8 cellular contexts compared by ENCODE assay signal in genomic region chr17:4998027-4998665, GRCh38. TPM values are rescaled to one million over a fixed set of nuclear protein-coding genes. Genes with fewer than 3 reads are reported as not detected.
DNase-seq lines count a peak whose midpoint lies in the region; ATAC-seq and TF ChIP-seq lines count a peak whose summit lies in the region.

No MANE protein-coding gene starts in this region.

- TF ChIP-seq POLR2A in tibial nerve (IDR thresholded peaks at IDR 0.05), result peak in 1 of 2 donors; percentile 49

- no peaks in the 10 kb centered on the region for H3F3A ChIP-seq in OCI-LY1 (ENCODE audit: insufficient read depth, low read length)

- TF ChIP-seq CTCF in OCI-LY1 (IDR thresholded peaks at IDR 0.05; ENCODE audit: low read length) (no peak), lung (IDR thresholded peaks at IDR 0.05; ENCODE audit: control extremely low read depth, extremely low read depth) (no peak), tibial nerve (IDR thresholded peaks at IDR 0.05) (no peak)

- peak in 1 of 2 donors; percentile 1 for ATAC-seq in CD4-positive, CD25-positive, alpha-beta regulatory T cell (ENCODE audit: low read depth in 2 of 2)
- ATAC-seq in GM21717 (IDR thresholded peaks at IDR 0.05; ENCODE audit: unreplicated experiment), result peak; percentile 10
- ATAC-seq in lung (ENCODE audit: insufficient read depth, low FRiP score), result peak; percentile 2
- ATAC-seq in GM21786 (IDR thresholded peaks at IDR 0.05; ENCODE audit: unreplicated experiment), result no peak

- H3K79me2 ChIP-seq in OCI-LY1 (ENCODE audit: insufficient read depth, low read length), result no peaks in the 10 kb centered on the region

- no peaks in the 10 kb centered on the region for H4K20me1 ChIP-seq in OCI-LY1 (ENCODE audit: insufficient read depth, low read length)

- H3K27me3 ChIP-seq in CD4-positive, CD25-positive, alpha-beta regulatory T cell (ENCODE audit: control insufficient read depth, insufficient read depth, low read length), result no peaks in the 10 kb centered on the region
- H3K27me3 ChIP-seq in OCI-LY1 (ENCODE audit: insufficient read depth, low read length) (no peaks in the 10 kb centered on the region), lung (ENCODE audit: control insufficient read depth, insufficient read depth) (no peaks in the 10 kb centered on the region), tibial nerve (no peaks in the 10 kb centered on the region)

- H3K36me3 Mint-ChIP-seq in CD4-positive, CD25-positive, alpha-beta regulatory T cell, result peaks cover 10% of the 10 kb centered on the region
- H3K36me3 Mint-ChIP-seq in dendritic cell treated with granulocyte-macrophage colony-stimulating factor and Interleukin-4, amounts not matched to agents 40 ng/mL and 50 ng/mL, for 4 days (ENCODE audit: low read depth), result peaks cover 54% of the 10 kb centered on the region

- WGBS in lung, 2 donors, result 1 to 3% methylated on average over 44 to 55 of the region's 55 CpGs
- 1% methylated on average over 53 to 55 of the region's 55 CpGs for WGBS in tibial nerve, 2 donors

- intact Hi-C loops in dendritic cell treated with granulocyte-macrophage colony-stimulating factor and Interleukin-4, amounts not matched to agents 40 ng/mL and 50 ng/mL, for 4 days (cut with micrococcal nuclease), result no loop called here

- H3K9me3 Mint-ChIP-seq in CD4-positive, CD25-positive, alpha-beta regulatory T cell, result no peaks in the 10 kb centered on the region
- H3K9me3 Mint-ChIP-seq in dendritic cell treated with granulocyte-macrophage colony-stimulating factor and Interleukin-4, amounts not matched to agents 40 ng/mL and 50 ng/mL, for 4 days, result no peaks in the 10 kb centered on the region

- H3K27ac Mint-ChIP-seq in CD4-positive, CD25-positive, alpha-beta regulatory T cell, result peak overlapping the region in 2 of 3 donors; percentile 69 to 87
- peak overlapping the region; percentile 89 for H3K27ac Mint-ChIP-seq in dendritic cell treated with granulocyte-macrophage colony-stimulating factor and Interleukin-4, amounts not matched to agents 40 ng/mL and 50 ng/mL, for 4 days

- peaks cover 0 to 36% (median 10%) of the 10 kb centered on the region in 4 donors for H3K4me1 Mint-ChIP-seq in CD4-positive, CD25-positive, alpha-beta regulatory T cell
- H3K4me1 Mint-ChIP-seq in dendritic cell treated with granulocyte-macrophage colony-stimulating factor and Interleukin-4, amounts not matched to agents 40 ng/mL and 50 ng/mL, for 4 days (ENCODE audit: low read depth), result peaks cover 38% of the 10 kb centered on the region

- peak overlapping the region; percentile 43 for H3K4me3 ChIP-seq in CD4-positive, CD25-positive, alpha-beta regulatory T cell (ENCODE audit: low read depth, low read length)
- peak overlapping the region; percentile 96 for H3K4me3 ChIP-seq in OCI-LY1 (ENCODE audit: low read depth, low read length, poor library complexity, severe bottlenecking)
- H3K4me3 ChIP-seq in lung, result peak overlapping the region; percentile 78
- peak overlapping the region; percentile 69 to 96 (median 88) for H3K4me3 ChIP-seq in tibial nerve

- peaks cover 5% of the 10 kb centered on the region for H3K27me3 Mint-ChIP-seq in CD4-positive, CD25-positive, alpha-beta regulatory T cell
- H3K27me3 Mint-ChIP-seq in dendritic cell treated with granulocyte-macrophage colony-stimulating factor and Interleukin-4, amounts not matched to agents 40 ng/mL and 50 ng/mL, for 4 days, result peaks cover 27% of the 10 kb centered on the region

- no peak overlapping the region for H2AFZ ChIP-seq in OCI-LY1 (ENCODE audit: low read length)

- peak in 1 of 3 donors; percentile 33 for DNase-seq in CD4-positive, CD25-positive, alpha-beta regulatory T cell
- DNase-seq in lung (ENCODE audit: low spot score) (peak; percentile 67), tibial nerve (ENCODE audit: low spot score in 2 of 2) (no peak), NCI-H2107 treated with DMSO at 0.1 percent for 48 hours (lab: John Stamatoyannopoulos, UW; ENCODE audit: unreplicated experiment) (no peak)

- H3K4me2 ChIP-seq in OCI-LY1 (ENCODE audit: low read length), result peak overlapping the region; percentile 93

- H3K4me3 Mint-ChIP-seq in CD4-positive, CD25-positive, alpha-beta regulatory T cell, result peak overlapping the region; percentile 56 to 86 (median 76)
- peak overlapping the region; percentile 95 for H3K4me3 Mint-ChIP-seq in dendritic cell treated with granulocyte-macrophage colony-stimulating factor and Interleukin-4, amounts not matched to agents 40 ng/mL and 50 ng/mL, for 4 days

- TF ChIP-seq EP300 in tibial nerve (IDR thresholded peaks at IDR 0.05), result no peak

- no peaks in the 10 kb centered on the region for H3K9me2 ChIP-seq in OCI-LY1 (ENCODE audit: low read depth, low read length)

- peaks cover 9% of the 10 kb centered on the region for H3K36me3 ChIP-seq in CD4-positive, CD25-positive, alpha-beta regulatory T cell (ENCODE audit: control insufficient read depth, insufficient read depth, low read length)
- H3K36me3 ChIP-seq in OCI-LY1 (ENCODE audit: insufficient read depth, low read length) (peaks cover 8% of the 10 kb centered on the region; the same call in 1 of the 2 replicates), lung (ENCODE audit: control insufficient read depth in 2 of 2, insufficient read depth in 2 of 2, low read length in 2 of 2) (peaks cover 8 to 19% of the 10 kb centered on the region in 2 donors), tibial nerve (peaks cover 0 to 25% (median 18%) of the 10 kb centered on the region in 3 donors)

- peaks cover 25% of the 10 kb centered on the region for H3K4me1 ChIP-seq in CD4-positive, CD25-positive, alpha-beta regulatory T cell (ENCODE audit: control insufficient read depth, insufficient read depth, low read length, poor library complexity, severe bottlenecking)
- H3K4me1 ChIP-seq in OCI-LY1 (ENCODE audit: insufficient read depth, low read length, severe bottlenecking), result peaks cover 21% of the 10 kb centered on the region
- peaks cover 6 to 15% of the 10 kb centered on the region in 2 donors for H3K4me1 ChIP-seq in lung (ENCODE audit: control insufficient read depth in 2 of 2, insufficient read depth in 2 of 2, low read length in 2 of 2)
- H3K4me1 ChIP-seq in tibial nerve, result peaks cover 0 to 37% (median 22%) of the 10 kb centered on the region in 4 donors

- no peaks in the 10 kb centered on the region for H3K9me3 ChIP-seq in CD4-positive, CD25-positive, alpha-beta regulatory T cell (ENCODE audit: control insufficient read depth in 2 of 2, low read length in 2 of 2)
- no peaks in the 10 kb centered on the region for H3K9me3 ChIP-seq in OCI-LY1 (ENCODE audit: low read length)
- no peaks in the 10 kb centered on the region for H3K9me3 ChIP-seq in lung (ENCODE audit: control insufficient read depth in 2 of 2, insufficient read depth in 1 of 2, low read length in 1 of 2)
- H3K9me3 ChIP-seq in tibial nerve, result no peaks in the 10 kb centered on the region

- peak overlapping the region; percentile 63 for H3K27ac ChIP-seq in CD4-positive, CD25-positive, alpha-beta regulatory T cell (ENCODE audit: insufficient read depth, low read length, poor library complexity, severe bottlenecking)
- H3K27ac ChIP-seq in OCI-LY1 (ENCODE audit: low read depth, low read length, poor library complexity, severe bottlenecking), result no peak overlapping the region
- peak overlapping the region; percentile 78 to 88 for H3K27ac ChIP-seq in lung (ENCODE audit: low read depth in 1 of 2, low read length in 1 of 2)
- H3K27ac ChIP-seq in tibial nerve, result peak overlapping the region; percentile 89 to 96 (median 93)

- peak overlapping the region; percentile 96 for H3K9ac ChIP-seq in OCI-LY1 (ENCODE audit: low read length)

RNA-seq across cellular contexts. Expression of gene KIF1C, which starts 0.4 kb away (rescaled TPM):
- total RNA-seq in CD4-positive, CD25-positive, alpha-beta regulatory T cell, result 22.9 TPM
- 1 to 10 TPM; 2.6 to 4.6 (median 3.8) TPM for polyA plus RNA-seq in CD4-positive, CD25-positive, alpha-beta regulatory T cell
- 100 to 1,000 TPM in 1 of 2 donors, 10 to 100 TPM in 1; 48.0 to 190 TPM for total RNA-seq in lung
- polyA plus RNA-seq in lung, result 10 to 100 TPM; 61.8 to 89.8 TPM
- total RNA-seq in tibial nerve, result 10 to 100 TPM; 78.0 to 89.7 (median 79.6) TPM

RNA-seq across cellular contexts. Expression of gene INCA1, which starts 0.8 kb away (rescaled TPM):
- total RNA-seq in CD4-positive, CD25-positive, alpha-beta regulatory T cell, result not detected
- under 1 TPM in 1 of 4 donors, not detected in 3; 0.99 TPM for polyA plus RNA-seq in CD4-positive, CD25-positive, alpha-beta regulatory T cell
- total RNA-seq in lung, result 1 to 10 TPM; 1.9 to 2.0 TPM
- polyA plus RNA-seq in lung, result 1 to 10 TPM in 1 of 2 donors, under 1 TPM in 1; 0.89 to 3.4 TPM
- total RNA-seq in tibial nerve, result 1 to 10 TPM; 1.2 to 1.8 (median 1.7) TPM

RNA-seq across cellular contexts. Expression of gene CAMTA2, which starts 10.7 kb away (rescaled TPM):
- 69.8 TPM for total RNA-seq in CD4-positive, CD25-positive, alpha-beta regulatory T cell
- 1 to 10 TPM; 4.7 to 7.9 (median 6.0) TPM for polyA plus RNA-seq in CD4-positive, CD25-positive, alpha-beta regulatory T cell
- total RNA-seq in lung (10 to 100 TPM; 15.0 to 53.4 TPM), tibial nerve (10 to 100 TPM; 15.3 to 46.2 (median 22.5) TPM)
- polyA plus RNA-seq in lung, result 10 to 100 TPM; 45.8 to 66.3 TPM

RNA-seq across cellular contexts. Expression of gene SPAG7, which starts 30.5 kb away (rescaled TPM):
- 52.5 TPM for total RNA-seq in CD4-positive, CD25-positive, alpha-beta regulatory T cell
- 100 to 1,000 TPM in 3 of 4 donors, 10 to 100 TPM in 1; 97.9 to 130 (median 106) TPM for polyA plus RNA-seq in CD4-positive, CD25-positive, alpha-beta regulatory T cell
- 10 to 100 TPM; 63.8 to 75.4 TPM for total RNA-seq in lung
- 100 to 1,000 TPM in 1 of 2 donors, 10 to 100 TPM in 1; 76.2 to 101 TPM for polyA plus RNA-seq in lung
- total RNA-seq in tibial nerve, result 10 to 100 TPM; 36.9 to 70.0 (median 42.0) TPM

RNA-seq across cellular contexts. Expression of gene SLC52A1, which starts 37.1 kb away (rescaled TPM):
- total RNA-seq in CD4-positive, CD25-positive, alpha-beta regulatory T cell, result 0.22 TPM
- under 1 TPM in 2 of 4 donors, not detected in 2; 0.27 to 0.41 TPM for polyA plus RNA-seq in CD4-positive, CD25-positive, alpha-beta regulatory T cell
- total RNA-seq in lung (1 to 10 TPM in 1 of 2 donors, under 1 TPM in 1; 0.54 to 1.3 TPM), tibial nerve (not detected)
- polyA plus RNA-seq in lung, result under 1 TPM; 0.47 to 0.71 TPM

Comparison
In these comparisons a context has a peak if more than half of its experiments do, and no peak if none do; other contexts are left out.
1. H3K4me3 ChIP-seq: peak in every context shown above with its lines; median percentile 96 in OCI-LY1; 88 in tibial nerve; 78 in lung; 43 in CD4-positive, CD25-positive, alpha-beta regulatory T cell.